Comparison of ENCODE assay signal across 8 cellular contexts in the genomic region with DNA sequence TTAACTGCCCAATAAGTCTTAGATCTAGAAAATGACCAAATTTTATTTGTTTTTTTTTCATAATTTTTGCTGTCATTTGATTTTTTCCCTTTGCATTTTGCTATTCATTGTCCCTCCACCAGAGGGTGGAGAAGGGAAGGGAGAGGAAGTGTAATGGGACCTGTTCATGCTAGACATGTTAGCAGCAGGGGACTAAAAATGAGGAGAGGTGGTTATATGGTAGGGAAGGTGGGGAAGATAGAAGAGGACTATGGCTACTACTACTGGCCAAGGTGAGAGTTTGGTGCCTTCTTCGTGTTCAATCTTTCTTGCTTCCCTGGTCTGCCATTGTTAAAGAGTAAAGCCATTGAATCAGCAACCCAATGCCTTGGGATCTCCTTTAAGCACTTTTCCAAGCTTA. TPM values are rescaled to one million over a fixed set of nuclear protein-coding genes. Genes with fewer than 3 reads are reported as not detected.
DNase-seq lines count a peak whose midpoint lies in the region; ATAC-seq and TF ChIP-seq lines count a peak whose summit lies in the region.

No MANE protein-coding gene starts in this region.

- H3K27ac ChIP-seq in ovary, result no peak overlapping the region

- CTCF ChIA-PET in GM10248 (lab: Yijun Ruan, JAX), result interaction anchor here (1.0 to 6.7 kb wide), 8 partner anchors 10 to 470 kb away, joined by 3 to 66 read pairs (median 5); no protein-coding TSS in a partner anchor

- no peaks in the 10 kb centered on the region for H3K4me1 Mint-ChIP-seq in natural killer cell

- 49 to 57% (median 56%) methylated on average over 1 of the region's 1 CpG for WGBS in ovary, 3 donors

- no peak for TF ChIP-seq EP300 in ovary (IDR thresholded peaks at IDR 0.05)

- no peak overlapping the region for H3K27ac Mint-ChIP-seq in natural killer cell

- no peak for TF ChIP-seq POLR2A in ovary (IDR thresholded peaks at IDR 0.05)

- H3K27me3 ChIP-seq in adipocyte (replicated peaks; ENCODE audit: control insufficient read depth, insufficient read depth, low read length), result peaks cover 3% of the 10 kb centered on the region
- no peaks in the 10 kb centered on the region for H3K27me3 ChIP-seq in ovary

- H3K4me3 ChIP-seq in adipocyte (ENCODE audit: low read length) (no peak overlapping the region), ovary (no peak overlapping the region)

- H3K9ac ChIP-seq in adipocyte (ENCODE audit: low read length), result no peak overlapping the region

- peaks cover 12 to 21% of the 10 kb centered on the region in 2 donors for H3K27me3 Mint-ChIP-seq in natural killer cell (ENCODE audit: low read depth in 2 of 2)

- TF ChIP-seq CTCF in GM10248 (IDR thresholded peaks at IDR 0.05; ENCODE audit: control extremely low read depth, extremely low read depth, low read depth, missing control alignments) (peak; percentile 51), natural killer cell (IDR thresholded peaks at IDR 0.05) (no peak), ovary (IDR thresholded peaks at IDR 0.05) (peak in 1 of 3 donors; percentile 43)

- no peaks in the 10 kb centered on the region for H3K36me3 Mint-ChIP-seq in natural killer cell

- POLR2A ChIA-PET in GM10248 (lab: Yijun Ruan, JAX), result no interaction called here

- H3K4me1 ChIP-seq in adipocyte (ENCODE audit: control insufficient read depth, insufficient read depth, low read length) (peaks cover 14% of the 10 kb centered on the region), ovary (ENCODE audit: insufficient read depth) (no peaks in the 10 kb centered on the region)

- no peaks in the 10 kb centered on the region for H3K9me3 Mint-ChIP-seq in natural killer cell

- H3K9me3 ChIP-seq in adipocyte (ENCODE audit: control insufficient read depth, low read length) (no peaks in the 10 kb centered on the region), ovary (no peaks in the 10 kb centered on the region)

- ATAC-seq in HG03520 (IDR thresholded peaks at IDR 0.05; ENCODE audit: unreplicated experiment) (peak; percentile 63), natural killer cell (no peak)

- H3K36me3 ChIP-seq in adipocyte (ENCODE audit: control insufficient read depth, insufficient read depth, low read length, severe bottlenecking) (no peaks in the 10 kb centered on the region), ovary (no peaks in the 10 kb centered on the region)

- DNase-seq in GM10248 (ENCODE audit: extremely low spot score), result no peak
- peak; percentile 74 for DNase-seq in adipocyte (ENCODE audit: low read depth)
- peak; percentile 37 for DNase-seq in left kidney (ENCODE audit: low read depth, low spot score)
- DNase-seq in activated effector memory CD4-positive, alpha-beta T cell treated with anti-CD3 and anti-CD28 coated beads, Interleukin-2, amount 50 U/mL, for 16 hours, result no peak
- DNase-seq in natural killer cell, result no peak
- no peak for DNase-seq in ovary
- no peak for DNase-seq in stimulated activated CD4-positive, alpha-beta T cell treated with anti-CD3 and anti-CD28 coated beads, Interleukin-2, amount 100 ng/mL, for 48 hours

- H3K4me3 Mint-ChIP-seq in natural killer cell, result no peak overlapping the region

- intact Hi-C loops in natural killer cell (cut with micrococcal nuclease), result loop anchor here (2.0 kb wide), 1 partner anchor 468 kb away; no protein-coding TSS in a partner anchor
- intact Hi-C loops in ovary (cut with DNase I), result loop anchor here in 1 of 4 donors (10.0 kb wide), 1 partner anchor 468 kb away; no protein-coding TSS in a partner anchor

RNA-seq across cellular contexts. Expression of a gene that starts 6.4 kb away (rescaled TPM):
- not detected for total RNA-seq in natural killer cell
- 1 to 10 TPM in 1 of 7 donors, under 1 TPM in 4, not detected in 2; 0.15 to 1.4 (median 0.34) TPM for total RNA-seq in ovary
- polyA plus RNA-seq in ovary, result under 1 TPM; 0.11 to 0.57 TPM

Comparison
In these comparisons a context has a peak if more than half of its experiments do, and no peak if none do; other contexts are left out.
1. DNase-seq: peak in adipocyte (single experiment) and left kidney (single experiment); none in GM10248 (single experiment), activated effector memory CD4-positive, alpha-beta T cell treated with anti-CD3 and anti-CD28 coated beads, Interleukin-2, amount 50 U/mL, for 16 hours (single experiment), natural killer cell (single experiment), ovary (0 of 5) and stimulated activated CD4-positive, alpha-beta T cell treated with anti-CD3 and anti-CD28 coated beads, Interleukin-2, amount 100 ng/mL, for 48 hours (0 of 2).